ENCODE assay signal across 18 cellular contexts in the genomic region with DNA sequence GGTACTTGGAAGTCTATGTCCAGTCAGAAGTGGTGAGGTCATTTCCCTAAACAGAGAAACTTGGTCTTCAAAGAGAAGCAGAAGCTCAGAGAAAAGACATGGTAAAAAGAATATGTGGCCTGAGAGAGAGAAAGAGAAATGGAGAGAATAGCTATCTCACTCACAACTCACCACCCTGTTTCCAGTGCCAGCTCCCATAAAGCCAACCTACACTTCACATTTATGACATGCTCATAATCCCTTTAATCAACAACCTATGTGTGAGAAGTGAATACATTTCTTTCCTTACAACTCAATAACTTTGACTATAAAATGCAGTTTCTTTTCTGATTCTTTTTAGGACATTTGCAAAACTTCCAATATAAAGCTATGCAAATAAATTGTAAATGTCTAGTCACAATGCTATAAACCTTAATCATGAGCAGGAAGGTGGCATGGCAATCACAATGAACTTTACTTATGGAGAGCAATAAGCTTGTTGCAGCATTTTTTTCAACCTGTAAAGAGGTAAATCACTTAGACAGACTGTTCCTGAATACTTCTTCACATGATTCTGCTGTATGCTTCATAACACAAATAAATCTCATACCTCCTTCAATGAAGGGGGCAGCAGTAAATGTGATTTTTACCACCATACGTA.
"Had no signal": no experiment of that assay in that cellular context is flagged by ENCODE, and none has a peak within 500 bp of the region (broad histone marks: within the 10 kb centered on the region; RNA-seq: fewer than 3 reads in every experiment).

No MANE protein-coding gene starts in this region.

- H3K4me3 ChIP-seq: adrenal gland, esophagus muscularis mucosa, heart right ventricle, lower lobe of right lung, spleen had no signal

- H3K27me3 ChIP-seq: adrenal gland, esophagus muscularis mucosa, heart right ventricle, spleen had no signal

- H3K27me3 Mint-ChIP-seq: natural killer cell treated with Interleukin-12 subunit alpha and Interleukin-12 subunit beta and Interleukin-15 and Interleukin-18, amount 100 ng/mL, for 72 hours; stimulated activated memory B cell treated with anti-CD40 and anti-IgM and Interleukin-4, amounts not matched to agents 10 μg/mL and 1 μg/mL and 100 μg/mL, for 72 hours; T-helper 17 cell had no signal

- DNase-seq: activated CD4-positive, alpha-beta T cell treated with anti-CD3 and anti-CD28 coated beads for 1 hour; activated effector memory CD4-positive, alpha-beta T cell treated with anti-CD3 and anti-CD28 coated beads, Interleukin-2, amount 50 U/mL, for 16 hours; activated naive CD4-positive, alpha-beta T cell treated with anti-CD3 and anti-CD28 coated beads, Interleukin-2, amount 50 U/mL, for 16 hours; activated T-cell treated with anti-CD3 and anti-CD28 coated beads, Interleukin-2, amount 50 U/mL, for 72 hours; adrenal gland; heart right ventricle; immature natural killer cell; kidney glomerular epithelial cell; lower lobe of right lung; occipital lobe; retina; spleen; stimulated activated CD4-positive, alpha-beta T cell treated with anti-CD3 and anti-CD28 coated beads, Interleukin-4, amount 100 ng/mL, for 4 hours; T-helper 17 cell; WERI-Rb-1 had no signal

- H3K27ac ChIP-seq: adrenal gland, esophagus muscularis mucosa, heart right ventricle, lower lobe of right lung, spleen, WERI-Rb-1 had no signal

- H3K9me3 ChIP-seq: adrenal gland, esophagus muscularis mucosa, heart right ventricle, lower lobe of right lung, spleen had no signal

- H3K4me1 ChIP-seq: adrenal gland, esophagus muscularis mucosa, spleen had no signal

- H3K27ac Mint-ChIP-seq: activated T-cell treated with anti-CD3 and anti-CD28 coated beads, Interleukin-2, amount 50 U/mL, for 72 hours; immature natural killer cell; natural killer cell treated with Interleukin-12 subunit alpha and Interleukin-12 subunit beta and Interleukin-15 and Interleukin-18, amount 100 ng/mL, for 72 hours; stimulated activated memory B cell treated with anti-CD40 and anti-IgM and Interleukin-4, amounts not matched to agents 10 μg/mL and 1 μg/mL and 100 μg/mL, for 72 hours; T-helper 17 cell had no signal

- ATAC-seq: activated T-cell treated with anti-CD3 and anti-CD28 coated beads, Interleukin-2, amount 50 U/mL, for 72 hours; heart right ventricle; lower lobe of right lung; natural killer cell treated with Interleukin-12 subunit alpha and Interleukin-12 subunit beta and Interleukin-15 and Interleukin-18, amount 100 ng/mL, for 72 hours; stimulated activated memory B cell treated with anti-CD40 and anti-IgM and Interleukin-4, amounts not matched to agents 10 μg/mL and 1 μg/mL and 100 μg/mL, for 72 hours; T-helper 17 cell had no signal

- H3K4me1 Mint-ChIP-seq: immature natural killer cell; stimulated activated memory B cell treated with anti-CD40 and anti-IgM and Interleukin-4, amounts not matched to agents 10 μg/mL and 1 μg/mL and 100 μg/mL, for 72 hours; T-helper 17 cell had no signal

- H3K36me3 Mint-ChIP-seq: natural killer cell treated with Interleukin-12 subunit alpha and Interleukin-12 subunit beta and Interleukin-15 and Interleukin-18, amount 100 ng/mL, for 72 hours; stimulated activated memory B cell treated with anti-CD40 and anti-IgM and Interleukin-4, amounts not matched to agents 10 μg/mL and 1 μg/mL and 100 μg/mL, for 72 hours had no signal

- H3K36me3 ChIP-seq: adrenal gland, esophagus muscularis mucosa, heart right ventricle, lower lobe of right lung, spleen, WERI-Rb-1 had no signal

- H3K4me3 Mint-ChIP-seq: activated T-cell treated with anti-CD3 and anti-CD28 coated beads, Interleukin-2, amount 50 U/mL, for 72 hours; immature natural killer cell; natural killer cell treated with Interleukin-12 subunit alpha and Interleukin-12 subunit beta and Interleukin-15 and Interleukin-18, amount 100 ng/mL, for 72 hours; stimulated activated memory B cell treated with anti-CD40 and anti-IgM and Interleukin-4, amounts not matched to agents 10 μg/mL and 1 μg/mL and 100 μg/mL, for 72 hours; T-helper 17 cell had no signal
